Comparison of ENCODE assay signal across 8 cellular contexts in the genomic region with DNA sequence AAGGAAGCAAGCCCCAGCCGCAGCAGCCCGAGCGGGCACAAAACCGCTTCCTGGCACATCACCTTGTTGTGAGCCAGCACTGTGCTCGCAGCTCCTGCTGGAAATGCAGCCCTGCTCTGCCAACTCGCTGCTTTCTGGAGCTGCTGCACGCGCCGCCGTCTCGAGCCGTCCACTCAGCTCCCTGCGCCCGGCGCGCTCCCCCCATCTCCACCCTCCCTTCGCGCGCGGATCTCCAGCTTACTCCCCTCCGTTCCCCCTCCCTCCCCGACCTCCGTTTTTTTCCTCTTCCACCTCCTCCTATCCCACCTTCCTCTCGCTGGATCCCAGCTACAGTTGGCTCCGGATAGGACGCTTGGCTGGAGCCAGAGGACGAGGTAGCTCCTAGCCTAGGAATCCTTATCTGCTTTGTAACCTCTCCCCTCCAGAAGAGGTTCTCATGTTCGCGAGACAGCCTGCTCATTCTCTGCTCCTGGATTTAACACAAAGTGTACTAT. TPM values are rescaled to one million over a fixed set of nuclear protein-coding genes. Genes with fewer than 3 reads are reported as not detected.
DNase-seq lines count a peak whose midpoint lies in the region; ATAC-seq and TF ChIP-seq lines count a peak whose summit lies in the region.

A gene (minus strand): TSS at position 107 of the 494 bp plus-strand sequence.

- H3K4me3 Mint-ChIP-seq in activated T-helper 1 cell treated with anti-CD3 and anti-CD28 coated beads, Interleukin-12 subunit alpha, Interleukin-12 subunit beta, Interleukin-2, Interleukin-4 antibody, amounts not matched to agents 30 ng/mL and 10 ng/mL and 1 ng/mL, durations not matched to agents 14 hours and 24 hours and 36 hours, result peak within 1 kb of the TSS; percentile 69

- H3K27ac Mint-ChIP-seq in activated naive CD4-positive, alpha-beta T cell treated with anti-CD3 and anti-CD28 coated beads, Interleukin-2, amount 50 U/mL, for 72 hours, result no peak within 1 kb of the TSS
- no peak within 1 kb of the TSS for H3K27ac Mint-ChIP-seq in activated T-helper 1 cell treated with anti-CD3 and anti-CD28 coated beads, Interleukin-12 subunit alpha, Interleukin-12 subunit beta, Interleukin-2, Interleukin-4 antibody, amounts not matched to agents 30 ng/mL and 10 ng/mL and 1 ng/mL, durations not matched to agents 14 hours and 24 hours and 36 hours

- no peaks in the 10 kb centered on the region for H3K36me3 ChIP-seq in cardiac muscle cell

- intact Hi-C loops in activated T-helper 1 cell treated with anti-CD3 and anti-CD28 coated beads, Interleukin-12 subunit alpha, Interleukin-12 subunit beta, Interleukin-2, Interleukin-4 antibody, amounts not matched to agents 30 ng/mL and 10 ng/mL and 1 ng/mL, durations not matched to agents 14 hours and 24 hours and 36 hours (cut with micrococcal nuclease), result no loop called here

- peak within 1 kb of the TSS; percentile 43 for H3K4me3 ChIP-seq in Jurkat, Clone E6-1 (ENCODE audit: low read length)
- H3K4me3 ChIP-seq in cardiac muscle cell, result peak within 1 kb of the TSS; percentile 80

- H3K4me1 Mint-ChIP-seq in activated T-helper 1 cell treated with anti-CD3 and anti-CD28 coated beads, Interleukin-12 subunit alpha, Interleukin-12 subunit beta, Interleukin-2, Interleukin-4 antibody, amounts not matched to agents 30 ng/mL and 10 ng/mL and 1 ng/mL, durations not matched to agents 14 hours and 24 hours and 36 hours (ENCODE audit: low read depth), result peaks cover 9% of the 10 kb centered on the region

- peaks cover 0 to 17% of the 10 kb centered on the region in 2 donors for H3K36me3 Mint-ChIP-seq in activated naive CD4-positive, alpha-beta T cell treated with anti-CD3 and anti-CD28 coated beads, Interleukin-2, amount 50 U/mL, for 72 hours
- H3K36me3 Mint-ChIP-seq in activated T-helper 1 cell treated with anti-CD3 and anti-CD28 coated beads, Interleukin-12 subunit alpha, Interleukin-12 subunit beta, Interleukin-2, Interleukin-4 antibody, amounts not matched to agents 30 ng/mL and 10 ng/mL and 1 ng/mL, durations not matched to agents 14 hours and 24 hours and 36 hours (ENCODE audit: low read depth), result no peaks in the 10 kb centered on the region

- H3K27ac ChIP-seq in cardiac muscle cell, result no peak within 1 kb of the TSS

- H3K27me3 Mint-ChIP-seq in activated T-helper 1 cell treated with anti-CD3 and anti-CD28 coated beads, Interleukin-12 subunit alpha, Interleukin-12 subunit beta, Interleukin-2, Interleukin-4 antibody, amounts not matched to agents 30 ng/mL and 10 ng/mL and 1 ng/mL, durations not matched to agents 14 hours and 24 hours and 36 hours (ENCODE audit: insufficient read depth), result peaks cover 28% of the 10 kb centered on the region

- no peak for TF ChIP-seq CTCF in cardiac muscle cell (IDR thresholded peaks at IDR 0.05; ENCODE audit: low read depth, low read length)

- H3K4me1 ChIP-seq in cardiac muscle cell (ENCODE audit: low read depth), result no peaks in the 10 kb centered on the region

- no peaks in the 10 kb centered on the region for H3K9me3 Mint-ChIP-seq in activated naive CD4-positive, alpha-beta T cell treated with anti-CD3 and anti-CD28 coated beads, Interleukin-2, amount 50 U/mL, for 72 hours
- no peaks in the 10 kb centered on the region for H3K9me3 Mint-ChIP-seq in activated T-helper 1 cell treated with anti-CD3 and anti-CD28 coated beads, Interleukin-12 subunit alpha, Interleukin-12 subunit beta, Interleukin-2, Interleukin-4 antibody, amounts not matched to agents 30 ng/mL and 10 ng/mL and 1 ng/mL, durations not matched to agents 14 hours and 24 hours and 36 hours

- peaks cover 10% of the 10 kb centered on the region for H3K27me3 ChIP-seq in cardiac muscle cell

- H3K9me3 ChIP-seq in cardiac muscle cell (ENCODE audit: low read depth), result no peaks in the 10 kb centered on the region

- peak; percentile 40 to 49 for ATAC-seq in activated naive CD4-positive, alpha-beta T cell treated with anti-CD3 and anti-CD28 coated beads, Interleukin-2, amount 50 U/mL, for 72 hours

- DNase-seq in activated naive CD4-positive, alpha-beta T cell treated with anti-CD3 and anti-CD28 coated beads, Interleukin-2, amount 50 U/mL, for 72 hours (ENCODE audit: low spot score in 2 of 2), result no peak
- DNase-seq in activated naive CD4-positive, alpha-beta T cell treated with Interleukin-2 at 50 U/mL for 16 hours, result no peak
- DNase-seq in Jurkat, Clone E6-1 (ENCODE audit: low read depth, low spot score), result peak; percentile 55
- DNase-seq in activated T-helper 1 cell treated with anti-CD3 and anti-CD28 coated beads, Interleukin-12 subunit alpha, Interleukin-12 subunit beta, Interleukin-2, Interleukin-4 antibody, amounts not matched to agents 30 ng/mL and 10 ng/mL and 1 ng/mL, durations not matched to agents 14 hours and 24 hours and 36 hours (ENCODE audit: low spot score), result no peak
- DNase-seq in cardiac muscle cell (ENCODE audit: low read depth in 1 of 2, low spot score in 1 of 2), result peak; percentile 52 to 82
- DNase-seq in occipital lobe (lab: John Stamatoyannopoulos, UW), result peak; percentile 70
- no peak for DNase-seq in foreskin melanocyte
- no peak for DNase-seq in NCI-H2196 treated with DMSO at 0.1 percent for 48 hours (lab: John Stamatoyannopoulos, UW; ENCODE audit: unreplicated experiment)

RNA-seq across cellular contexts. Expression of the gene that starts here (rescaled TPM):
- not detected for total RNA-seq in activated naive CD4-positive, alpha-beta T cell treated with anti-CD3 and anti-CD28 coated beads, Interleukin-2, amount 50 U/mL, for 72 hours
- polyA plus RNA-seq in Jurkat, Clone E6-1 (2012; ENCODE audit: insufficient read depth, insufficient read length), result not detected
- not detected in 2 replicates for total RNA-seq in activated T-helper 1 cell treated with anti-CD3 and anti-CD28 coated beads, Interleukin-12 subunit alpha, Interleukin-12 subunit beta, Interleukin-2, Interleukin-4 antibody, amounts not matched to agents 30 ng/mL and 10 ng/mL and 1 ng/mL, durations not matched to agents 14 hours and 24 hours and 36 hours
- total RNA-seq in cardiac muscle cell, result 2.1 and 4.6 TPM in 2 replicates
- 1.3 and 4.2 TPM in 2 replicates for polyA plus RNA-seq in cardiac muscle cell
- total RNA-seq in occipital lobe, result 15.1 TPM

Comparison
In these comparisons a context has a peak if more than half of its experiments do, and no peak if none do; other contexts are left out.
1. Peak in ATAC-seq in activated naive CD4-positive, alpha-beta T cell treated with anti-CD3 and anti-CD28 coated beads, Interleukin-2, amount 50 U/mL, for 72 hours; RNA of the gene not detected or under 1 TPM.
2. DNase-seq: peak in Jurkat, Clone E6-1 (single experiment), cardiac muscle cell (2 of 2) and occipital lobe (single experiment); none in activated naive CD4-positive, alpha-beta T cell treated with anti-CD3 and anti-CD28 coated beads, Interleukin-2, amount 50 U/mL, for 72 hours (0 of 2), activated naive CD4-positive, alpha-beta T cell treated with Interleukin-2 at 50 U/mL for 16 hours (single experiment), activated T-helper 1 cell treated with anti-CD3 and anti-CD28 coated beads, Interleukin-12 subunit alpha, Interleukin-12 subunit beta, Interleukin-2, Interleukin-4 antibody, amounts not matched to agents 30 ng/mL and 10 ng/mL and 1 ng/mL, durations not matched to agents 14 hours and 24 hours and 36 hours (single experiment), foreskin melanocyte (single experiment) and NCI-H2196 treated with DMSO at 0.1 percent for 48 hours (single experiment).